ENCODE assay signal across 1 cellular context in the genomic region with DNA sequence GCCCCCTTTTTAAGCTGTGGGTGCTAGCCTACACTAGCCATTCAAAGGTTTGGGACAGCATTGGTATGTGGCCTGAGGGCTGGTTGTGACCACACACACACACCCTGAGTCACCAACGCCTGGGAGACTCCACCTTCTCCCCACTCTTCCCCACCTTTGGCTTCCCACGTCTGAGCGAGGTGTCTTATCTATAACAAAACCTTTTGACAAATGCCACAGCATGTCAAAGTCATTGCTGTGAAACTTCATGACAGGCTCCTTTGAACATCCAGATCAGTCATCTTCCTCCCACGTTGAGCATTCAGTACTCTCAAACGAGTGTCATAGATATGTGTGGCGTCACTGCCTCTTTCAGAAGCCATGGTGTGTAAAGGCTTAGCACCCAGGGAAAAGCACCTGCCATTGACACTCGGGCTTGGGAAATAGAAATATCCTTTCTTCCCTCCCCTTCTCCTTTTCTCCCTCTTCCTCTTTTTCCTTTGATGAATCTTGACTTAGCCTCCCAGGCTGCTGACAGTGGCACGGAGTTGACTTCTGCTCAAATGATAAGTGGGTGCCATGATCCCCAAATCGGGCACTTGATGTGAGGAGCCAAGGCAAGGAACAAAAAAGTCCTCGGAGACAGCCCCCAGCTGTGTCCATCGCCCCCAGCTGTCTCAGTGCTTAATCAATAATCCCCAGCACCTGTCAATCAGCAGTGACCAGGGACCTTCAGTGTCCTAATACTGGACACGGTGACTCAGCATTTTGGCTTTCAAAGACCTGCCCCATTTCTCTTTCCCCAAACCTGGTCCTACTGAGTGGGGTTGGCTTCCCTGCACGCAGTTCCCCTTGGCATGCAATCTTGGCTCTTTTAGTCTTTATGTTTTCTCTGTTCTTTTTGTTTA.
TF ChIP-seq lines count a peak whose summit lies in the region.

No MANE protein-coding gene starts in this region.

TF ChIP-seq in HepG2, 621 proteins besides CTCF, POLR2A, EP300 and RAD21 (continued from another document):
- no peak for TF ChIP-seq ZNF646 (CRISPR knock-in tag; IDR thresholded peaks at IDR 0.05)
- TF ChIP-seq ZFY (CRISPR knock-in tag; IDR thresholded peaks at IDR 0.05): no peak
- TF ChIP-seq ADNP (CRISPR knock-in tag; IDR thresholded peaks at IDR 0.05): no peak
- TF ChIP-seq ZNF841 (CRISPR knock-in tag; IDR thresholded peaks at IDR 0.05; ENCODE audit: borderline replicate concordance): no peak
- TF ChIP-seq RBAK (CRISPR knock-in tag; IDR thresholded peaks at IDR 0.05): no peak
- TF ChIP-seq NFE2L2 (IDR thresholded peaks at IDR 0.05; ENCODE audit: low read length): peak; percentile 93
- peak; percentile 61; the same call in 1 of the 2 replicates for TF ChIP-seq NFE2 (CRISPR knock-in tag; IDR thresholded peaks at IDR 0.05)
